ENCODE assay signal across 8 cellular contexts in genomic region chr5:171907731-171908343, GRCh38.
DNase-seq lines count a peak whose midpoint lies in the region; ATAC-seq, FAIRE-seq and TF ChIP-seq lines count a peak whose summit lies in the region.

No MANE protein-coding gene starts in this region.

- no peak overlapping the region for H3K27ac ChIP-seq in transverse colon

- intact Hi-C loops in mucosa of descending colon (cut with DNase I, micrococcal nuclease) = loop anchor here in 1 of 2 donors (5.0 kb wide), 1 partner anchor 491 kb away; the partner anchor contains the start of gene FGF18
- intact Hi-C loops in transverse colon (cut with DNase I; ENCODE audit: low total_unique reads) = no loop called here

- DNase-seq in activated gamma-delta T cell treated with Interleukin-2 at 50 U/mL for 16 hours (peak; percentile 46), activated gamma-delta T cell (lab: John Stamatoyannopoulos, UW) (no peak), HFF-Myc (ENCODE audit: extremely low read depth, low read depth) (peak; percentile 50), NCI-H2029 treated with DMSO at 0.1 percent for 48 hours (lab: John Stamatoyannopoulos, UW) (peak; percentile 47), WTC11 (ENCODE audit: low spot score) (peak; percentile 47), mucosa of descending colon (peak in 1 of 3 donors; percentile 74), transverse colon (peak; percentile 15)

- TF ChIP-seq EP300 in transverse colon (IDR thresholded peaks at IDR 0.05; ENCODE audit: low read depth) = no peak

- H3K27ac Mint-ChIP-seq in WTC11 = no peak overlapping the region

- H3K27me3 Mint-ChIP-seq in WTC11 (ENCODE audit: low read depth) = no peaks in the 10 kb centered on the region

- 19 to 24% methylated on average over 3 to 4 of the region's 4 CpGs for WGBS in transverse colon (ENCODE audit: low coverage in 1 of 2), 2 donors

- peak; percentile 78 for ATAC-seq in WTC11
- peak; percentile 81 for ATAC-seq in mucosa of descending colon

- H3K9me3 ChIP-seq in mucosa of descending colon (no peaks in the 10 kb centered on the region), transverse colon (no peaks in the 10 kb centered on the region)

- H3K4me1 Mint-ChIP-seq in WTC11 = peaks cover 33% of the 10 kb centered on the region

- no peaks in the 10 kb centered on the region for H3K4me1 ChIP-seq in mucosa of descending colon (ENCODE audit: low read depth)
- peaks cover 0 to 12% (median 1%) of the 10 kb centered on the region in 4 donors for H3K4me1 ChIP-seq in transverse colon

- no peaks in the 10 kb centered on the region for H3K9me3 Mint-ChIP-seq in WTC11

- H3K36me3 ChIP-seq in mucosa of descending colon (ENCODE audit: low read depth) (no peaks in the 10 kb centered on the region), transverse colon (no peaks in the 10 kb centered on the region)

- no peak for TF ChIP-seq POLR2A in transverse colon (IDR thresholded peaks at IDR 0.05)

- CTCF ChIA-PET in WTC11 (lab: Charles Lee) = interaction anchor here (1.1 to 1.7 kb wide), 7 partner anchors 15 to 152 kb away, joined by 3 to 6 read pairs (median 5); partner anchors contain the start of gene FBXW11

- FAIRE-seq in endometrium (lab: Jason Lieb, UNC) = peak; percentile 57

- H3K27me3 ChIP-seq in transverse colon = no peaks in the 10 kb centered on the region

- H3K36me3 Mint-ChIP-seq in WTC11 = peaks cover 5% of the 10 kb centered on the region

- H3K4me3 ChIP-seq in HFF-Myc (replicated peaks; ENCODE audit: low read depth, low read length) (no peak overlapping the region), mucosa of descending colon (no peak overlapping the region), transverse colon (no peak overlapping the region)

- POLR2A ChIA-PET in WTC11 (lab: Charles Lee) = no interaction called here

- TF ChIP-seq CTCF in HFF-Myc (IDR thresholded peaks at IDR 0.05; ENCODE audit: low read depth, low read length, missing control alignments) (peak; percentile 74), WTC11 (IDR thresholded peaks at IDR 0.05) (peak; percentile 63), mucosa of descending colon (IDR thresholded peaks at IDR 0.05) (peak; percentile 66), transverse colon (IDR thresholded peaks at IDR 0.05) (peak; percentile 63 to 82 (median 77))

- in situ Hi-C loops in transverse colon (cut with MboI; ENCODE audit: low pct_ligation_motif_present in 1 of 4, low pct_unique_long_range_greater_than_20kb in 1 of 4, low sequenced_read_pairs in 3 of 4) = loop anchor here in 3 of 4 donors (10.0 to 25.0 kb wide), 3 partner anchors 137 to 496 kb away; partner anchors contain the start of gene FGF18 (in 2 of the 3)

- H3K4me3 Mint-ChIP-seq in WTC11 = no peak overlapping the region

TF ChIP-seq in WTC11, 78 proteins besides CTCF, POLR2A, EP300 and RAD21:
- TF ChIP-seq CBFB (CRISPR knock-in tag; IDR thresholded peaks at IDR 0.05; ENCODE audit: low read depth) (no peak), ZMAT4 (CRISPR knock-in tag; IDR thresholded peaks at IDR 0.05) (no peak), CREB1 (CRISPR knock-in tag; IDR thresholded peaks at IDR 0.05) (no peak), ZNF121 (CRISPR knock-in tag; IDR thresholded peaks at IDR 0.05) (no peak), ATF1 (CRISPR knock-in tag; IDR thresholded peaks at IDR 0.05) (no peak), ZBTB21 (CRISPR knock-in tag; IDR thresholded peaks at IDR 0.05; ENCODE audit: borderline replicate concordance) (no peak), NR3C1 (CRISPR knock-in tag; conservative IDR thresholded peaks at IDR 0.05; ENCODE audit: low read depth) (no peak), STAT6 (CRISPR knock-in tag; conservative IDR thresholded peaks at IDR 0.05; ENCODE audit: low read depth) (no peak), ZSCAN18 (CRISPR knock-in tag; IDR thresholded peaks at IDR 0.05) (no peak)
TF ChIP-seq in WTC11: peak in this region for 0.
